Comparison of ENCODE assay signal across 8 cellular contexts in the genomic region with DNA sequence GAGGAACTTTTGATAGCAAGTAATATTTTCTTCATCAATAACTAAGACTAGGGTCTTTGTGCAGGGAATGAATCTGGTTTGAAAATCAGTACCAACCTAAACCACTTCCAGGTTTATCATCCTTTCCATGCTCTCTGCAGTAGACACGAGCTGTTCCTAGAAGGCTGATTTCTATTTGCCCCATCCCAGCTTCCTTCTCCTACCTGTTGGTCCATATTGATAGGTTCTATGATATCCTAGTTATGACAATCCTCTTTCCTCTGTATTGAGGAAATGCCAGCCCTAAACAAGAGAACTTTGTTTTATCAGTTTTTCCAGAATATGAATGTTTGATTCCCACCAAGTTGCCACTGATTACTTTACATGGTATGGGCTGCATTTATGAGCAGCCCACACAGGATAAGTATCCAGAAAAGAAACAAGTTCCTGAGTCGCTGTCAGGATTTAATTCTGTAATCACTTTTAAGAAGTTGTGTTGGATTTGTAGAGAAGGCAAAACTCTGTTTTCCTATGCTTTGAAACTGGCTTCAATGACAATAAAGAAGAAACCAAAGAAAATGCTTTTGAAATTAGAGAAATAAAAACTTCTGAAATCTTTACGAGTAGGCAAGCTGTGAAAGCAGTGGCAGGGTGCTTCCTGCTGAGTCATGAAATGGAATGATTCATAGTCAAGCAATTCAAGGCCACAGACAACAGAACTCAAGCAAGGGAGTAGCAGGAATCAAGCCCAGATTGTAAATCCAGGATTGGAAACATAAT.
DNase-seq lines count a peak whose midpoint lies in the region; ATAC-seq and TF ChIP-seq lines count a peak whose summit lies in the region.

No MANE protein-coding gene starts in this region.

- H3K4me3 ChIP-seq in DOHH2 (ENCODE audit: low read length) (no peak overlapping the region), MM.1S (ENCODE audit: low read length) (no peak overlapping the region), astrocyte of the cerebellum (ENCODE audit: low read depth, low read length) (no peak overlapping the region)

- peaks cover 70% of the 10 kb centered on the region for H3K4me1 ChIP-seq in DOHH2 (ENCODE audit: control insufficient read depth, low read length)
- peaks cover 9% of the 10 kb centered on the region; the same call in 1 of the 2 replicates for H3K4me1 ChIP-seq in MM.1S (ENCODE audit: low read length)

- TF ChIP-seq CTCF in DOHH2 (IDR thresholded peaks at IDR 0.05; ENCODE audit: low read depth, low read length, poor library complexity, severe bottlenecking) (no peak), MM.1S (IDR thresholded peaks at IDR 0.05; ENCODE audit: low read length) (no peak), astrocyte of the cerebellum (IDR thresholded peaks at IDR 0.05; ENCODE audit: low read depth, low read length, missing control alignments) (no peak), GM20000 (IDR thresholded peaks at IDR 0.05; ENCODE audit: extremely low read depth, missing control alignments) (no peak)

- H3K79me2 ChIP-seq in DOHH2 (ENCODE audit: control insufficient read depth, low read length) (0 out of 2 replicates have a peak, but pooled peaks cover 2% of the 10 kb centered on the region), MM.1S (ENCODE audit: low read length) (no peaks in the 10 kb centered on the region)

- peak; percentile 71 for ATAC-seq in GM21717 (IDR thresholded peaks at IDR 0.05; ENCODE audit: unreplicated experiment)

- H3K4me2 ChIP-seq in DOHH2 (ENCODE audit: low read length) (peak overlapping the region; percentile 39), MM.1S (ENCODE audit: low read depth, low read length) (peak overlapping the region; percentile 25; the same call in 1 of the 2 replicates)

- peak overlapping the region; percentile 36; the same call in 1 of the 2 replicates for H2AFZ ChIP-seq in MM.1S (ENCODE audit: low read length)

- H3K9ac ChIP-seq in MM.1S (ENCODE audit: low read length): no peak overlapping the region

- H3K27ac ChIP-seq in DOHH2 (ENCODE audit: low read depth, low read length): no peak overlapping the region
- no peak overlapping the region for H3K27ac ChIP-seq in MM.1S (ENCODE audit: low read length)

- in situ Hi-C loops in astrocyte of the cerebellum (cut with HindIII; ENCODE audit: low sequenced_read_pairs): no loop called here

- peak; percentile 29 for DNase-seq in MM.1S
- peak; percentile 91 for DNase-seq in astrocyte of the cerebellum (ENCODE audit: low read depth)
- peak; percentile 28 for DNase-seq in iPS DF 19.7 (ENCODE audit: low read depth, low spot score)
- peak; percentile 82 for DNase-seq in smooth muscle cell of the brain vasculature (ENCODE audit: low read depth, low spot score)
- no peak for DNase-seq in GM20000 (ENCODE audit: low spot score)
- no peak for DNase-seq in NCI-H2107 treated with DMSO at 0.1 percent for 48 hours (lab: John Stamatoyannopoulos, UW; ENCODE audit: unreplicated experiment)

- H3K9me2 ChIP-seq in DOHH2 (replicated peaks; ENCODE audit: control insufficient read depth, low read length): no peaks in the 10 kb centered on the region
- H3K9me2 ChIP-seq in MM.1S (replicated peaks; ENCODE audit: insufficient read depth, low read length): no peaks in the 10 kb centered on the region

- H3K27me3 ChIP-seq in DOHH2 (ENCODE audit: control insufficient read depth, low read length) (no peaks in the 10 kb centered on the region), MM.1S (replicated peaks; ENCODE audit: insufficient read depth, low read length) (no peaks in the 10 kb centered on the region)

- H4K20me1 ChIP-seq in DOHH2 (ENCODE audit: control insufficient read depth, insufficient read depth, low read depth, low read length): no peaks in the 10 kb centered on the region
- H4K20me1 ChIP-seq in MM.1S (ENCODE audit: insufficient read depth, low read length): no peaks in the 10 kb centered on the region

- no peaks in the 10 kb centered on the region; the same call in 1 of the 2 replicates for H3F3A ChIP-seq in DOHH2 (ENCODE audit: control insufficient read depth, insufficient read depth)
- no peaks in the 10 kb centered on the region for H3F3A ChIP-seq in MM.1S (ENCODE audit: insufficient read depth, low read length)

- H3K36me3 ChIP-seq in DOHH2 (ENCODE audit: control insufficient read depth, low read length) (peaks cover 5% of the 10 kb centered on the region; the same call in 1 of the 2 replicates), MM.1S (replicated peaks; ENCODE audit: insufficient read depth, low read length) (no peaks in the 10 kb centered on the region)

- no peaks in the 10 kb centered on the region for H3K9me3 ChIP-seq in DOHH2 (ENCODE audit: control insufficient read depth, insufficient read depth, low read length)
- H3K9me3 ChIP-seq in MM.1S (replicated peaks; ENCODE audit: insufficient read depth, low read length): no peaks in the 10 kb centered on the region

Comparison
In these comparisons a context has a peak if more than half of its experiments do, and no peak if none do; other contexts are left out.
1. DNase-seq: peak in MM.1S (single experiment), astrocyte of the cerebellum (single experiment), iPS DF 19.7 (single experiment) and smooth muscle cell of the brain vasculature (single experiment); none in GM20000 (single experiment) and NCI-H2107 treated with DMSO at 0.1 percent for 48 hours (single experiment).